Comparison of ENCODE assay signal across 15 cellular contexts in the genomic region with DNA sequence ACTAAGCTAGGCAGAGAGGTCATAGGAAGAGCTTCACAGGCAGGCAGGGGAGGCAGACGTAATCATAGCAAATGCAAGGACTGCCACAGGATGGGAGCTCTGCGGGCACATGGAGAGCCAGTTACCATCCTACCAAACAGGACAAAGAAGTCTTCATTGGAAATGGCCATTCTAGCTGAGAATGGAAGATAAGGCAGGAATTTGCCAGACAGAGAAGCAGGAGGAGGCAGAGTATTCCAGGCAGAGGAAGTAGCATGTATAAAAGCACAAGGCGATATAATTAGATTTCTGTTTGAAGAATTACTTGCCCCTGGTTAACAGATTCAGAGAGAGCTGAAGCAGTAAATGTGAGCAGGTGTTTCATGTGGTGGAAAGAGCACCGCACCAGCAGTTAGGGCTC. TPM values are rescaled to one million over a fixed set of nuclear protein-coding genes. Genes with fewer than 3 reads are reported as not detected.
DNase-seq lines count a peak whose midpoint lies in the region; ATAC-seq and TF ChIP-seq lines count a peak whose summit lies in the region.
"Had no signal": no experiment of that assay in that cellular context is flagged by ENCODE, and none has a peak within 500 bp of the region (broad histone marks: within the 10 kb centered on the region; RNA-seq: fewer than 3 reads in every experiment).

No MANE protein-coding gene starts in this region.

- in situ Hi-C loops in mammary epithelial cell (cut with MboI; ENCODE audit: low sequenced_read_pairs in 2 of 2), result loop anchor here (5.0 to 25.0 kb wide), 3 partner anchors 169 to 274 kb away; no protein-coding TSS in a partner anchor

- H3K27ac ChIP-seq in A673 (ENCODE audit: low read depth, low read length, poor library complexity, severe bottlenecking) (no peak overlapping the region), mammary epithelial cell (ENCODE audit: insufficient read depth, low read depth, low read length) (no peak overlapping the region)
- H3K27ac ChIP-seq: A549; BLaER1 treated with 17β-estradiol and CSF1 and Interleukin-3, amounts not matched to agents 10 nM and 100 nM; GM23248 had no signal

- peaks cover 18% of the 10 kb centered on the region for H3K4me1 ChIP-seq in A673 (ENCODE audit: insufficient read depth, low read length, poor library complexity, severe bottlenecking)
- peaks cover 29% of the 10 kb centered on the region for H3K4me1 ChIP-seq in BE2C
- peaks cover 18% of the 10 kb centered on the region for H3K4me1 ChIP-seq in mammary epithelial cell (ENCODE audit: insufficient read depth, low read length)

- H3K36me3 ChIP-seq in A673 (ENCODE audit: insufficient read depth, low read length, poor library complexity, severe bottlenecking) (no peaks in the 10 kb centered on the region), BE2C (no peaks in the 10 kb centered on the region), mammary epithelial cell (ENCODE audit: insufficient read depth, low read length) (no peaks in the 10 kb centered on the region)
- H3K36me3 ChIP-seq: BLaER1 treated with 17β-estradiol and CSF1 and Interleukin-3, amounts not matched to agents 10 nM and 100 nM had no signal

- H3K4me2 ChIP-seq in mammary epithelial cell (ENCODE audit: insufficient read depth, low read depth, low read length), result no peak overlapping the region
- H3K4me2 ChIP-seq: A549 had no signal

- H3K27me3 ChIP-seq in A673 (replicated peaks; ENCODE audit: insufficient read depth, low read depth, low read length, poor library complexity) (peaks cover 52% of the 10 kb centered on the region), BE2C (peaks cover 22% of the 10 kb centered on the region), mammary epithelial cell (ENCODE audit: insufficient read depth, low read length) (peaks cover 7% of the 10 kb centered on the region)

- H3K4me3 ChIP-seq in A673 (ENCODE audit: low read depth, low read length, poor library complexity, severe bottlenecking), result no peak overlapping the region
- no peak overlapping the region for H3K4me3 ChIP-seq in BE2C (ENCODE audit: low read depth, low read length)
- H3K4me3 ChIP-seq in mammary epithelial cell (replicated peaks in 1 of 3; ENCODE audit: insufficient read depth in 1 of 3, low read depth in 2 of 3, low read length in 3 of 3), result no peak overlapping the region
- H3K4me3 ChIP-seq: A549; BLaER1 treated with 17β-estradiol and CSF1 and Interleukin-3, amounts not matched to agents 10 nM and 100 nM; GM23248 had no signal

- BruUV-seq in A673 (replicated peaks; lab: Mats Ljungman, UMichigan) (no TSS peak), mammary epithelial cell (replicated peaks; lab: Mats Ljungman, UMichigan) (no TSS peak)

- H3K9ac ChIP-seq in mammary epithelial cell (ENCODE audit: insufficient read depth, low read length), result no peak overlapping the region
- H3K9ac ChIP-seq: GM23248 had no signal

- H3K79me2 ChIP-seq in mammary epithelial cell (ENCODE audit: insufficient read depth, low read length), result no peaks in the 10 kb centered on the region

- DNase-seq in A673 (ENCODE audit: low spot score) (peak; percentile 32), BE2C (peak; percentile 27), NCI-H82 treated with DMSO at 0.1 percent for 48 hours (lab: John Stamatoyannopoulos, UW; ENCODE audit: unreplicated experiment) (peak; percentile 58), left kidney (ENCODE audit: low read depth, low spot score) (peak; percentile 39), GM03348 (ENCODE audit: low spot score) (no peak), mammary epithelial cell (no peak), left lobe of liver (ENCODE audit: low spot score) (no peak)
- DNase-seq: AML-193; CD4-positive, CD25-positive, alpha-beta regulatory T cell; DMS53; GM23248 had no signal

- dilution Hi-C loops in mammary epithelial cell (cut with HindIII; ENCODE audit: low sequenced_read_pairs), result no loop called here

- ATAC-seq in HG02763 (IDR thresholded peaks at IDR 0.05; ENCODE audit: unreplicated experiment) (no peak), left lobe of liver (no peak)
- ATAC-seq: A549 had no signal

- CTCF ChIA-PET in A673 (lab: Charles Lee), result interaction anchor here (0.7 kb wide), 1 partner anchor 250 kb away, joined by 12 read pairs; no protein-coding TSS in a partner anchor
- CTCF ChIA-PET in mammary epithelial cell (lab: Charles Lee; ENCODE audit: low non-redundant PET), result no interaction called here

- 90% methylated on average over 4 of the region's 4 CpGs for WGBS in mammary epithelial cell (ENCODE audit: low coverage, missing lambda C conversion rate)

- H2AFZ ChIP-seq in mammary epithelial cell (ENCODE audit: low read depth, low read length), result no peak overlapping the region
- H2AFZ ChIP-seq: GM23248 had no signal

- H3K9me3 ChIP-seq in A673 (ENCODE audit: low read depth, low read length, poor library complexity, severe bottlenecking) (no peaks in the 10 kb centered on the region), BE2C (no peaks in the 10 kb centered on the region), mammary epithelial cell (replicated peaks; ENCODE audit: insufficient read depth, low read length) (no peaks in the 10 kb centered on the region)
- H3K9me3 ChIP-seq: A549; BLaER1 treated with 17β-estradiol and CSF1 and Interleukin-3, amounts not matched to agents 10 nM and 100 nM had no signal

- POLR2A ChIA-PET in A673 (lab: Charles Lee; ENCODE audit: low non-redundant PET), result no interaction called here

- H4K20me1 ChIP-seq in mammary epithelial cell (ENCODE audit: insufficient read depth, low read length), result no peaks in the 10 kb centered on the region

- TF ChIP-seq CTCF in A673 (conservative IDR thresholded peaks at IDR 0.05; ENCODE audit: low read depth, low read length), result no peak
- no peak for TF ChIP-seq CTCF in BE2C (IDR thresholded peaks at IDR 0.05; ENCODE audit: low read depth, low read length)
- no peak for TF ChIP-seq CTCF in mammary epithelial cell (conservative IDR thresholded peaks at IDR 0.05 in 1 of 2, IDR thresholded peaks at IDR 0.05 in 1 of 2; ENCODE audit: extremely low read depth in 1 of 2, insufficient read depth in 1 of 2, low read depth in 1 of 2, low read length in 2 of 2)

- intact Hi-C loops in A673 (cut with micrococcal nuclease; ENCODE audit: unreplicated experiment), result loop anchor here (5.0 kb wide), 1 partner anchor 1484 kb away; a partner anchor contains a TSS
- intact Hi-C loops in mammary epithelial cell (cut with micrococcal nuclease), result no loop called here

RNA-seq across cellular contexts. Expression of a gene that starts 3.5 kb away (rescaled TPM):
- total RNA-seq in A673 (2021) (7.6 and 9.2 TPM in 2 replicates), mammary epithelial cell (1 to 10 TPM in 1 of 2 donors, under 1 TPM in 1; 0.33 to 1.1 TPM), left lobe of liver (1.0 TPM)
- 10.7 TPM for polyA plus RNA-seq in BE2C (2012; ENCODE audit: insufficient read depth, insufficient read length, low read depth)
- polyA plus RNA-seq in mammary epithelial cell, result 0.11 TPM
- not detected for polyA minus RNA-seq in mammary epithelial cell
- total RNA-seq: CD4-positive, CD25-positive, alpha-beta regulatory T cell; GM23248; HT1080 had no signal
- polyA plus RNA-seq: GM23248 had no signal

RNA-seq across cellular contexts. Expression of a gene that starts 35.8 kb away (rescaled TPM):
- total RNA-seq in A673 (2021) (28.6 and 33.4 TPM in 2 replicates), mammary epithelial cell (10 to 100 TPM; 13.5 to 36.6 TPM), left lobe of liver (55.0 TPM)
- polyA plus RNA-seq in BE2C (2012; ENCODE audit: insufficient read depth, insufficient read length, low read depth), result 48.9 TPM
- polyA plus RNA-seq in mammary epithelial cell, result 28.0 TPM
- polyA minus RNA-seq in mammary epithelial cell, result 28.3 TPM

Comparison
In these comparisons a context has a peak if more than half of its experiments do, and no peak if none do; other contexts are left out.
1. DNase-seq: peak in A673 (single experiment), BE2C (single experiment), NCI-H82 treated with DMSO at 0.1 percent for 48 hours (single experiment) and left kidney (single experiment); none in GM03348 (single experiment), mammary epithelial cell (single experiment) and left lobe of liver (single experiment).